ENCODE assay signal across 8 cellular contexts in the genomic region with DNA sequence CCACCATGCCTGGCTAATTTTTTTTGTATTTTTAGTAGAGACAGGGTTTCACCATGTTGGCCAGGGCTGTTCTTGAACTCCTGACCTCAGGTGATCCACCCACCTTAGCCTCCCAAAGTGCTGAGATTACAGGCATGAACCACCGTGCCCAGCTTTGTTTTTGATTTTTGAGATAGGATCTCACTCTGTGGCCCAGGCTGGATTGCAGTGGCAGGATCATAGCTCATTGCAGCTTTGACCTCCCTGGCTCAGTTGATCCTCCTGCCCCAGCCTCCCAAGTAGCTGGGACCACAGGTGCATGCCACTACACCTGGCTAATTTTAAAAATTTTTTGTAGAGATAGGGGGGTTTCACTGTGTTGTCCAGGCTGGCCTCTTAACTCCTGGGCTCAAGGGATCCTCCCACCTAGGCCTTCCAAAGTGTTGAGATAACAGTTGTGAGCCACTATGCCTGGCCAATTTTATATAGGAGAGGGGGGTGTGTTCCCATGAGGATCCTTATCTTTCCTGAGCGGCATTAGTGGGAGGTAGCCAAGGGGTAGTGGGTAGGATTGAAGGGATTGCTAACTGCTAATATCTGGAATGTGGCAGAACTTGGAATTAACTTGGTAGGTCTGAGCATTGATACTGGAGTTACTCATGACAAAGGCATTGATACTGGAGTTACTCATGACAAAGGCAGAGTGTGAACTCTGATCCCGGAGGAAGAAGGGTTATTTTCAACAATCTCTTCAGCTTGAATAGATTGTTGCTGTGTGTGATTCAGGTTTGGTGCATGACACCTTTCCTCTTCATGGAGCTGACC. TPM values are rescaled to one million over a fixed set of nuclear protein-coding genes. Genes with fewer than 3 reads are reported as not detected.
DNase-seq lines count a peak whose midpoint lies in the region; ATAC-seq and TF ChIP-seq lines count a peak whose summit lies in the region.

No MANE protein-coding gene starts in this region.

- TF ChIP-seq POLR2A in uterus (IDR thresholded peaks at IDR 0.05) = no peak

- H3K4me3 ChIP-seq in ACC112 (ENCODE audit: low read depth, low read length) = peak overlapping the region; percentile 64
- H3K4me3 ChIP-seq in lower lobe of right lung = peak overlapping the region; percentile 86
- peak overlapping the region; percentile 82 to 97 for H3K4me3 ChIP-seq in uterus

- intact Hi-C loops in lower lobe of right lung (cut with DNase I) = no loop called here
- intact Hi-C loops in uterus (cut with DNase I; ENCODE audit: low total_unique reads) = no loop called here

- H3K9me3 ChIP-seq in lower lobe of right lung = no peaks in the 10 kb centered on the region
- no peaks in the 10 kb centered on the region for H3K9me3 ChIP-seq in uterus

- H3K27me3 ChIP-seq in ACC112 (ENCODE audit: insufficient read depth, low read length) (no peaks in the 10 kb centered on the region), lower lobe of right lung (ENCODE audit: low read depth) (no peaks in the 10 kb centered on the region), uterus (no peaks in the 10 kb centered on the region)

- H3K27ac ChIP-seq in ACC112 (ENCODE audit: low read depth, low read length) (peak overlapping the region; percentile 98), lower lobe of right lung (peak overlapping the region; percentile 89), uterus (peak overlapping the region; percentile 89)

- H3K4me1 ChIP-seq in ACC112 (ENCODE audit: control insufficient read depth, insufficient read depth, low read length, unreplicated experiment) (peaks cover 20% of the 10 kb centered on the region), lower lobe of right lung (peaks cover 20% of the 10 kb centered on the region), uterus (peaks cover 0 to 5% of the 10 kb centered on the region in 2 donors)

- peak; percentile 84 for DNase-seq in HS-5 (ENCODE audit: low read depth)
- peak; percentile 57 for DNase-seq in astrocyte of the hippocampus (ENCODE audit: low read depth, low spot score)
- DNase-seq in lower lobe of right lung = no peak
- DNase-seq in uterus = no peak
- DNase-seq in COLO668 (lab: John Stamatoyannopoulos, UW; ENCODE audit: unreplicated experiment) = no peak

- ATAC-seq in lower lobe of right lung (no peak), HG02981 (IDR thresholded peaks at IDR 0.05; ENCODE audit: unreplicated experiment) (no peak), GM21576 (IDR thresholded peaks at IDR 0.05; ENCODE audit: unreplicated experiment) (no peak)

- H2AFZ ChIP-seq in ACC112 (ENCODE audit: low read length, unreplicated experiment) = no peak overlapping the region

- TF ChIP-seq CTCF in lower lobe of right lung (IDR thresholded peaks at IDR 0.05) (no peak), uterus (IDR thresholded peaks at IDR 0.05) (no peak)

- peaks cover 42% of the 10 kb centered on the region for H3K79me2 ChIP-seq in ACC112 (ENCODE audit: control insufficient read depth, insufficient read depth, low read length, unreplicated experiment)

- H3K36me3 ChIP-seq in ACC112 (ENCODE audit: insufficient read depth, low read length) (peaks cover 25% of the 10 kb centered on the region; the same call in 1 of the 2 replicates), lower lobe of right lung (peaks cover 70% of the 10 kb centered on the region), uterus (no peaks in the 10 kb centered on the region)

RNA-seq across cellular contexts. Expression of gene NOLC1, which starts 1.0 kb away (rescaled TPM):
- 31.0 TPM for total RNA-seq in lower lobe of right lung
- total RNA-seq in uterus = 10 to 100 TPM; 15.4 to 54.0 (median 27.4) TPM

RNA-seq across cellular contexts. Expression of gene PPRC1, which starts 18.3 kb away (rescaled TPM):
- total RNA-seq in lower lobe of right lung (32.7 TPM), uterus (10 to 100 TPM in 3 of 4 donors, 1 to 10 TPM in 1; 1.8 to 58.2 (median 15.5) TPM)

RNA-seq across cellular contexts. Expression of gene LDB1, which starts 31.0 kb away (rescaled TPM):
- total RNA-seq in lower lobe of right lung (58.0 TPM), uterus (100 to 1,000 TPM in 1 of 4 donors, 10 to 100 TPM in 3; 17.4 to 121 (median 43.8) TPM)

Comparison
In these comparisons a context has a peak if more than half of its experiments do, and no peak if none do; other contexts are left out.
1. DNase-seq: peak in HS-5 (single experiment) and astrocyte of the hippocampus (single experiment); none in lower lobe of right lung (single experiment), uterus (0 of 2) and COLO668 (single experiment).
2. Peak in every context shown above with its lines, with median percentiles within 50 percentile points of each other: H3K27ac ChIP-seq and H3K4me3 ChIP-seq.